In genomic region chr12:39188689-39189088, GRCh38 we compare ENCODE assay signal across 3 cellular contexts.
TF ChIP-seq lines count a peak whose summit lies in the region.

No MANE protein-coding gene starts in this region.

TF ChIP-seq in HepG2, 621 proteins besides CTCF, POLR2A, EP300 and RAD21 (continued from another document):
- TF ChIP-seq MAFK (conservative IDR thresholded peaks at IDR 0.05 in 1 of 2, IDR thresholded peaks at IDR 0.05 in 1 of 2; ENCODE audit: low read length in 2 of 2) (peak in 1 of 2 experiments; percentile 66; a peak in 2 of 4 replicates), ZNF781 (CRISPR knock-in tag; IDR thresholded peaks at IDR 0.05; ENCODE audit: borderline replicate concordance, not compliant biosample characterization) (no peak)

TF ChIP-seq in A549, 52 proteins besides CTCF, POLR2A, EP300 and RAD21:
- TF ChIP-seq BCL3 (IDR thresholded peaks at IDR 0.05) (no peak), BHLHE40 (IDR thresholded peaks at IDR 0.05; ENCODE audit: low read depth, low read length) (no peak), MAFK (IDR thresholded peaks at IDR 0.05; ENCODE audit: partially characterized antibody) (peak; percentile 57)

TF ChIP-seq in K562, 482 proteins besides CTCF, POLR2A, EP300 and RAD21:
- TF ChIP-seq, protein P1, sequence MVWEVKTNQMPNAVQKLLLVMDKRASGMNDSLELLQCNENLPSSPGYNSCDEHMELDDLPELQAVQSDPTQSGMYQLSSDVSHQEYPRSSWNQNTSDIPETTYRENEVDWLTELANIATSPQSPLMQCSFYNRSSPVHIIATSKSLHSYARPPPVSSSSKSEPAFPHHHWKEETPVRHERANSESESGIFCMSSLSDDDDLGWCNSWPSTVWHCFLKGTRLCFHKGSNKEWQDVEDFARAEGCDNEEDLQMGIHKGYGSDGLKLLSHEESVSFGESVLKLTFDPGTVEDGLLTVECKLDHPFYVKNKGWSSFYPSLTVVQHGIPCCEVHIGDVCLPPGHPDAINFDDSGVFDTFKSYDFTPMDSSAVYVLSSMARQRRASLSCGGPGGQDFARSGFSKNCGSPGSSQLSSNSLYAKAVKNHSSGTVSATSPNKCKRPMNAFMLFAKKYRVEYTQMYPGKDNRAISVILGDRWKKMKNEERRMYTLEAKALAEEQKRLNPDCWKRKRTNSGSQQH (CRISPR knock-in tag; IDR thresholded peaks at IDR 0.05), result no peak
- TF ChIP-seq CHD4 (IDR thresholded peaks at IDR 0.05; ENCODE audit: insufficient read depth, insufficient replicate concordance, low read depth, low read length, poor library complexity, severe bottlenecking) (no peak), MEF2D (tag; conservative IDR thresholded peaks at IDR 0.05; ENCODE audit: low read depth) (no peak), NFXL1 (CRISPR knock-in tag; IDR thresholded peaks at IDR 0.05) (no peak), ZNF121 (CRISPR knock-in tag; conservative IDR thresholded peaks at IDR 0.05) (no peak), ZNF124 (CRISPR knock-in tag; IDR thresholded peaks at IDR 0.05) (no peak), ZNF444 (CRISPR knock-in tag; IDR thresholded peaks at IDR 0.05) (no peak), DNMT1 (IDR thresholded peaks at IDR 0.05) (no peak), MYBL2 (IDR thresholded peaks at IDR 0.05; ENCODE audit: low read depth) (no peak), MYBL2 (CRISPR knock-in tag; IDR thresholded peaks at IDR 0.05; ENCODE audit: borderline replicate concordance) (no peak), MAFG (tag; conservative IDR thresholded peaks at IDR 0.05) (peak; percentile 38), CEBPZ (IDR thresholded peaks at IDR 0.05; ENCODE audit: borderline replicate concordance, low read depth, low read length) (no peak), SUPT5H (IDR thresholded peaks at IDR 0.05) (no peak), ZNF316 (IDR thresholded peaks at IDR 0.05) (peak; percentile 65), HOMEZ (CRISPR knock-in tag; IDR thresholded peaks at IDR 0.05) (no peak)
- TF ChIP-seq, protein P2, sequence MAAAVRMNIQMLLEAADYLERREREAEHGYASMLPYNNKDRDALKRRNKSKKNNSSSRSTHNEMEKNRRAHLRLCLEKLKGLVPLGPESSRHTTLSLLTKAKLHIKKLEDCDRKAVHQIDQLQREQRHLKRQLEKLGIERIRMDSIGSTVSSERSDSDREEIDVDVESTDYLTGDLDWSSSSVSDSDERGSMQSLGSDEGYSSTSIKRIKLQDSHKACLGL (CRISPR knock-in tag; IDR thresholded peaks at IDR 0.05; ENCODE audit: borderline replicate concordance, poor library complexity, severe bottlenecking), result no peak
- TF ChIP-seq, protein P3, sequence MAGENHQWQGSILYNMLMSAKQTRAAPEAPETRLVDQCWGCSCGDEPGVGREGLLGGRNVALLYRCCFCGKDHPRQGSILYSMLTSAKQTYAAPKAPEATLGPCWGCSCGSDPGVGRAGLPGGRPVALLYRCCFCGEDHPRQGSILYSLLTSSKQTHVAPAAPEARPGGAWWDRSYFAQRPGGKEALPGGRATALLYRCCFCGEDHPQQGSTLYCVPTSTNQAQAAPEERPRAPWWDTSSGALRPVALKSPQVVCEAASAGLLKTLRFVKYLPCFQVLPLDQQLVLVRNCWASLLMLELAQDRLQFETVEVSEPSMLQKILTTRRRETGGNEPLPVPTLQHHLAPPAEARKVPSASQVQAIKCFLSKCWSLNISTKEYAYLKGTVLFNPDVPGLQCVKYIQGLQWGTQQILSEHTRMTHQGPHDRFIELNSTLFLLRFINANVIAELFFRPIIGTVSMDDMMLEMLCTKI (IDR thresholded peaks at IDR 0.05; ENCODE audit: partially characterized antibody), result no peak
TF ChIP-seq in K562: peak in this region for 2.
